Comparison of ENCODE assay signal across 17 cellular contexts in genomic region chr1:27007909-27008582, GRCh38. TPM values are rescaled to one million over a fixed set of nuclear protein-coding genes. Genes with fewer than 3 reads are reported as not detected.
DNase-seq lines count a peak whose midpoint lies in the region; ATAC-seq and TF ChIP-seq lines count a peak whose summit lies in the region.
"Had no signal": no experiment of that assay in that cellular context is flagged by ENCODE, and none has a peak within 500 bp of the region (broad histone marks: within the 10 kb centered on the region; RNA-seq: fewer than 3 reads in every experiment).

No MANE protein-coding gene starts in this region.

- no peaks in the 10 kb centered on the region for H3K27me3 Mint-ChIP-seq in chondrocyte (ENCODE audit: low read depth)

- H3K4me3 ChIP-seq in heart right ventricle (no peak overlapping the region), lung (no peak overlapping the region), upper lobe of left lung (no peak overlapping the region)

- H3K36me3 ChIP-seq in heart right ventricle (peaks cover 0 to 15% (median 0%) of the 10 kb centered on the region in 9 donors), lung (ENCODE audit: control insufficient read depth in 2 of 2, insufficient read depth in 2 of 2, low read length in 2 of 2) (peaks cover 0 to 8% of the 10 kb centered on the region in 2 donors), upper lobe of left lung (peaks cover 0 to 16% (median 4%) of the 10 kb centered on the region in 4 donors)

- H3K27ac Mint-ChIP-seq in chondrocyte (ENCODE audit: unreplicated experiment) = peak overlapping the region; percentile 80
- H3K27ac Mint-ChIP-seq: activated naive CD8-positive, alpha-beta T cell treated with anti-CD3 and anti-CD28 coated beads for 36 hours; effector memory CD8-positive, alpha-beta T cell; stimulated activated memory B cell treated with anti-CD40 and anti-IgM and Interleukin-4, amounts not matched to agents 10 μg/mL and 1 μg/mL and 100 μg/mL, for 72 hours had no signal

- intact Hi-C loops in Right ventricle myocardium superior (cut with DNase I) = no loop called here
- intact Hi-C loops in heart right ventricle (cut with DNase I) = no loop called here

- TF ChIP-seq POLR2A in upper lobe of left lung (IDR thresholded peaks at IDR 0.05) = peak in 2 of 4 donors; percentile 27 to 45

- TF ChIP-seq CTCF in heart right ventricle (IDR thresholded peaks at IDR 0.05) (no peak), chondrocyte (IDR thresholded peaks at IDR 0.05) (no peak), lung (IDR thresholded peaks at IDR 0.05; ENCODE audit: control extremely low read depth, extremely low read depth) (no peak), upper lobe of left lung (IDR thresholded peaks at IDR 0.05) (no peak)

- H3K4me3 Mint-ChIP-seq in chondrocyte (ENCODE audit: unreplicated experiment) = peak overlapping the region; percentile 26
- H3K4me3 Mint-ChIP-seq: activated naive CD8-positive, alpha-beta T cell treated with anti-CD3 and anti-CD28 coated beads for 36 hours; effector memory CD8-positive, alpha-beta T cell; stimulated activated memory B cell treated with anti-CD40 and anti-IgM and Interleukin-4, amounts not matched to agents 10 μg/mL and 1 μg/mL and 100 μg/mL, for 72 hours had no signal

- no peaks in the 10 kb centered on the region for H3K9me3 Mint-ChIP-seq in chondrocyte (ENCODE audit: low read depth)
- H3K9me3 Mint-ChIP-seq: activated naive CD8-positive, alpha-beta T cell treated with anti-CD3 and anti-CD28 coated beads for 36 hours; effector memory CD8-positive, alpha-beta T cell; stimulated activated memory B cell treated with anti-CD40 and anti-IgM and Interleukin-4, amounts not matched to agents 10 μg/mL and 1 μg/mL and 100 μg/mL, for 72 hours had no signal

- H3K36me3 Mint-ChIP-seq in chondrocyte (ENCODE audit: low read depth) = peaks cover 7% of the 10 kb centered on the region
- H3K36me3 Mint-ChIP-seq: activated naive CD8-positive, alpha-beta T cell treated with anti-CD3 and anti-CD28 coated beads for 36 hours; stimulated activated memory B cell treated with anti-CD40 and anti-IgM and Interleukin-4, amounts not matched to agents 10 μg/mL and 1 μg/mL and 100 μg/mL, for 72 hours had no signal

- H3K4me1 ChIP-seq in heart right ventricle = peaks cover 15 to 71% (median 37%) of the 10 kb centered on the region in 9 donors
- H3K4me1 ChIP-seq in lung (ENCODE audit: control insufficient read depth in 2 of 2, insufficient read depth in 2 of 2, low read length in 2 of 2) = peaks cover 0 to 15% of the 10 kb centered on the region in 2 donors
- H3K4me1 ChIP-seq in upper lobe of left lung = peaks cover 19 to 82% (median 64%) of the 10 kb centered on the region in 4 donors

- peaks cover 75% of the 10 kb centered on the region for H3K4me1 Mint-ChIP-seq in chondrocyte (ENCODE audit: low read depth)

- H3K27me3 ChIP-seq in heart right ventricle = peaks cover 0 to 11% (median 0%) of the 10 kb centered on the region in 7 donors
- no peaks in the 10 kb centered on the region for H3K27me3 ChIP-seq in lung (ENCODE audit: control insufficient read depth, insufficient read depth)
- no peaks in the 10 kb centered on the region for H3K27me3 ChIP-seq in upper lobe of left lung

- DNase-seq in Right ventricle myocardium superior (no peak), heart right ventricle (no peak), chondrocyte (ENCODE audit: low spot score) (no peak), lung (ENCODE audit: low spot score) (peak; percentile 84), upper lobe of left lung (peak; percentile 87 to 90), substantia nigra (lab: John Stamatoyannopoulos, UW) (no peak)
- DNase-seq: activated CD4-positive, alpha-beta T cell treated with anti-CD3 and anti-CD28 coated beads, Interleukin-2, amount 50 U/mL, for 48 hours; activated naive CD8-positive, alpha-beta T cell treated with anti-CD3 and anti-CD28 coated beads for 36 hours; effector memory CD8-positive, alpha-beta T cell; GDM1; kidney glomerular epithelial cell; stimulated activated CD4-positive, alpha-beta T cell treated with anti-CD3 and anti-CD28 coated beads, Interleukin-12 subunit alpha, Interleukin-12 subunit beta, amount 100 ng/mL, for 4 hours had no signal

- TF ChIP-seq EP300 in upper lobe of left lung (IDR thresholded peaks at IDR 0.05) = peak in 3 of 4 donors; percentile 42 to 80 (median 54)

- no peaks in the 10 kb centered on the region for H3K9me3 ChIP-seq in heart right ventricle
- no peaks in the 10 kb centered on the region for H3K9me3 ChIP-seq in lung (ENCODE audit: control insufficient read depth in 2 of 2, insufficient read depth in 1 of 2, low read length in 1 of 2)
- H3K9me3 ChIP-seq in upper lobe of left lung = no peaks in the 10 kb centered on the region

- 74 to 78% methylated on average over 9 of the region's 9 CpGs for WGBS in heart right ventricle, 2 donors
- WGBS in lung, 2 donors = 55 to 71% methylated on average over 9 of the region's 9 CpGs
- WGBS in upper lobe of left lung, 2 donors = 60 to 72% methylated on average over 9 of the region's 9 CpGs

- H3K27ac ChIP-seq in heart right ventricle (peak overlapping the region in 4 of 10 donors; percentile 22 to 43 (median 34)), lung (ENCODE audit: low read depth in 1 of 2, low read length in 1 of 2) (peak overlapping the region in 1 of 2 donors; percentile 44), upper lobe of left lung (peak overlapping the region; percentile 71 to 83 (median 73)), substantia nigra (ENCODE audit: low read depth, low read length, poor library complexity, severe bottlenecking) (no peak overlapping the region)

- ATAC-seq in Right ventricle myocardium superior (ENCODE audit: poor library complexity) (peak; percentile 13), heart right ventricle (no peak), lung (ENCODE audit: insufficient read depth, low FRiP score) (peak; percentile 10), upper lobe of left lung (ENCODE audit: low FRiP score in 2 of 2) (peak; percentile 27 to 72), HG03175 (IDR thresholded peaks at IDR 0.05; ENCODE audit: unreplicated experiment) (no peak), GM18867 (IDR thresholded peaks at IDR 0.05; ENCODE audit: unreplicated experiment) (no peak)
- ATAC-seq: effector memory CD8-positive, alpha-beta T cell; stimulated activated memory B cell treated with anti-CD40 and anti-IgM and Interleukin-4, amounts not matched to agents 10 μg/mL and 1 μg/mL and 100 μg/mL, for 72 hours had no signal

RNA-seq across cellular contexts. Expression of gene TENT5B, which starts 4.6 kb away (rescaled TPM):
- total RNA-seq in Right ventricle myocardium superior (34.6 TPM), heart right ventricle (10 to 100 TPM; 10.9 to 49.3 (median 23.9) TPM), chondrocyte (15.2 to 39.1 TPM (median 38.1 TPM) in 3 replicates), lung (10 to 100 TPM; 22.2 to 43.1 TPM), upper lobe of left lung (100 to 1,000 TPM in 1 of 6 donors, 10 to 100 TPM in 5; 10.5 to 124 (median 43.1) TPM)
- polyA plus RNA-seq in heart right ventricle (10 to 100 TPM; 17.7 to 64.7 TPM), lung (10 to 100 TPM; 13.5 to 17.8 TPM)
- total RNA-seq: activated naive CD8-positive, alpha-beta T cell treated with anti-CD3 and anti-CD28 coated beads for 36 hours had no signal

RNA-seq across cellular contexts. Expression of gene TRNP1, which starts 14.6 kb away (rescaled TPM):
- total RNA-seq in Right ventricle myocardium superior = 31.7 TPM
- 10 to 100 TPM; 11.9 to 32.5 (median 22.3) TPM for total RNA-seq in heart right ventricle
- 10 to 100 TPM; 17.7 to 48.6 TPM for polyA plus RNA-seq in heart right ventricle
- total RNA-seq in chondrocyte = 56.5 to 76.5 TPM (median 72.1 TPM) in 3 replicates
- 10 to 100 TPM in 1 of 2 donors, 1 to 10 TPM in 1; 2.0 to 23.1 TPM for total RNA-seq in lung
- 10 to 100 TPM in 1 of 2 donors, 1 to 10 TPM in 1; 8.3 to 21.8 TPM for polyA plus RNA-seq in lung
- total RNA-seq in upper lobe of left lung = 10 to 100 TPM in 5 of 6 donors, 1 to 10 TPM in 1; 9.1 to 38.0 (median 26.0) TPM

RNA-seq across cellular contexts. Expression of gene KDF1, which starts 47.8 kb away (rescaled TPM):
- 0.35 TPM for total RNA-seq in Right ventricle myocardium superior
- total RNA-seq in heart right ventricle = under 1 TPM in 4 of 10 donors, not detected in 6; 0.21 to 0.26 (median 0.24) TPM
- polyA plus RNA-seq in heart right ventricle = under 1 TPM in 1 of 2 donors, not detected in 1; 0.15 TPM
- total RNA-seq in chondrocyte = not detected in 3 replicates
- total RNA-seq in lung = 1 to 10 TPM; 6.6 to 9.3 TPM
- polyA plus RNA-seq in lung = 10 to 100 TPM in 1 of 2 donors, 1 to 10 TPM in 1; 8.3 to 12.5 TPM
- 10 to 100 TPM in 4 of 6 donors, 1 to 10 TPM in 2; 7.7 to 23.3 (median 11.8) TPM for total RNA-seq in upper lobe of left lung
- total RNA-seq: HT1080, SK-MEL-5 had no signal

Comparison
In these comparisons a context has a peak if more than half of its experiments do, and no peak if none do; other contexts are left out.
1. ATAC-seq: peak in Right ventricle myocardium superior (single experiment), lung (single experiment) and upper lobe of left lung (2 of 2); none in heart right ventricle (0 of 8), HG03175 (single experiment) and GM18867 (single experiment).
2. DNase-seq: peak in lung (single experiment) and upper lobe of left lung (2 of 2); none in Right ventricle myocardium superior (single experiment), heart right ventricle (0 of 2), chondrocyte (single experiment) and substantia nigra (0 of 49).